16 cellular contexts compared by ENCODE assay signal in genomic region chr6:16321826-16322225, GRCh38.
DNase-seq lines count a peak whose midpoint lies in the region; TF ChIP-seq lines count a peak whose summit lies in the region.
"Had no signal": no experiment of that assay in that cellular context is flagged by ENCODE, and none has a peak within 500 bp of the region (broad histone marks: within the 10 kb centered on the region; RNA-seq: fewer than 3 reads in every experiment).

No MANE protein-coding gene starts in this region.

- H3K79me2 ChIP-seq in KMS-11 (ENCODE audit: insufficient read depth, low read depth) (peaks cover 12% of the 10 kb centered on the region; the same call in 1 of the 2 replicates), osteoblast (ENCODE audit: insufficient read depth, low read length) (peaks cover 3% of the 10 kb centered on the region)

- H3K4me3 Mint-ChIP-seq in brain = peak overlapping the region in 1 of 5 experiments; percentile 25
- no peak overlapping the region for H3K4me3 Mint-ChIP-seq in osteocyte (ENCODE audit: unreplicated experiment)

- peak overlapping the region in 4 of 5 experiments; percentile 46 to 98 (median 80) for H3K27ac Mint-ChIP-seq in brain
- no peak overlapping the region for H3K27ac Mint-ChIP-seq in osteocyte (ENCODE audit: unreplicated experiment)

- no peaks in the 10 kb centered on the region for H3K27me3 ChIP-seq in BLaER1 treated with 17β-estradiol and CSF1 and Interleukin-3, amounts not matched to agents 10 nM and 100 nM
- no peaks in the 10 kb centered on the region for H3K27me3 ChIP-seq in KMS-11 (ENCODE audit: insufficient read depth, low read depth)
- no peaks in the 10 kb centered on the region for H3K27me3 ChIP-seq in osteoblast (ENCODE audit: insufficient read depth, low read length)
- H3K27me3 ChIP-seq: colonic mucosa, SJSA1 had no signal

- peaks cover 55 to 80% (median 59%) of the 10 kb centered on the region in 10 experiments for H3K4me1 ChIP-seq in BLaER1 treated with 17β-estradiol and CSF1 and Interleukin-3, amounts not matched to agents 10 nM and 100 nM
- peaks cover 84% of the 10 kb centered on the region for H3K4me1 ChIP-seq in KMS-11 (ENCODE audit: low read depth, poor library complexity, severe bottlenecking)
- H3K4me1 ChIP-seq in osteoblast (ENCODE audit: insufficient read depth, low read length) = peaks cover 65% of the 10 kb centered on the region

- H3K9me3 Mint-ChIP-seq in brain (peaks cover 0 to 3% (median 0%) of the 10 kb centered on the region in 5 experiments), osteocyte (ENCODE audit: unreplicated experiment) (no peaks in the 10 kb centered on the region)

- no peak overlapping the region for H2AFZ ChIP-seq in KMS-11 (ENCODE audit: low read depth)
- H2AFZ ChIP-seq in osteoblast (ENCODE audit: low read length) = no peak overlapping the region

- peaks cover 9 to 18% (median 12%) of the 10 kb centered on the region in 11 experiments; a peak in 16 of 22 replicates for H3K36me3 ChIP-seq in BLaER1 treated with 17β-estradiol and CSF1 and Interleukin-3, amounts not matched to agents 10 nM and 100 nM
- H3K36me3 ChIP-seq in KMS-11 (ENCODE audit: insufficient read depth) = no peaks in the 10 kb centered on the region
- peaks cover 3% of the 10 kb centered on the region for H3K36me3 ChIP-seq in osteoblast (ENCODE audit: insufficient read depth, low read length)
- H3K36me3 ChIP-seq: colonic mucosa had no signal

- DNase-seq in osteoblast (ENCODE audit: insufficient read length, low spot score, missing footprints) (no peak), osteocyte (ENCODE audit: extremely low spot score, unreplicated experiment) (no peak), ACHN (no peak), activated gamma-delta T cell treated with Interleukin-2 at 50 U/mL for 16 hours (no peak), Kasumi-1 (lab: John Stamatoyannopoulos, UW) (no peak)
- DNase-seq: activated CD8-positive, alpha-beta memory T cell treated with anti-CD3 and anti-CD28 coated beads, Interleukin-2, amount 50 U/mL, for 48 hours; amniotic stem cell; colonic mucosa; NCI-H1105; NCI-H226 had no signal

- H3K9ac ChIP-seq in BLaER1 treated with 17β-estradiol and CSF1 and Interleukin-3, amounts not matched to agents 10 nM and 100 nM = peak overlapping the region in 4 of 11 experiments; percentile 41 to 65 (median 56); a peak in 6 of 22 replicates
- H3K9ac ChIP-seq in KMS-11 = no peak overlapping the region; the same call in 1 of the 2 replicates

- peaks cover 18% of the 10 kb centered on the region for H3K36me3 Mint-ChIP-seq in brain
- H3K36me3 Mint-ChIP-seq in osteocyte (ENCODE audit: unreplicated experiment) = peaks cover 21% of the 10 kb centered on the region

- in situ Hi-C loops in ACHN (cut with HindIII; ENCODE audit: low pct_ligation_motif_present, low pct_unique_long_range_greater_than_20kb, low sequenced_read_pairs) = no loop called here

- peaks cover 0 to 16% (median 15%) of the 10 kb centered on the region in 11 experiments; a peak in 21 of 22 replicates for H3K9me3 ChIP-seq in BLaER1 treated with 17β-estradiol and CSF1 and Interleukin-3, amounts not matched to agents 10 nM and 100 nM (replicated peaks in 1 of 11)
- H3K9me3 ChIP-seq in osteoblast (ENCODE audit: low read depth, low read length) = no peaks in the 10 kb centered on the region
- H3K9me3 ChIP-seq: colonic mucosa, SJSA1 had no signal

- TF ChIP-seq CTCF in KMS-11 (conservative IDR thresholded peaks at IDR 0.05; ENCODE audit: low read depth, low read length) = no peak
- no peak for TF ChIP-seq CTCF in brain (conservative IDR thresholded peaks at IDR 0.05)
- no peak for TF ChIP-seq CTCF in osteoblast (IDR thresholded peaks at IDR 0.05; ENCODE audit: extremely low read depth, low read depth, low read length)
- no peak for TF ChIP-seq CTCF in osteocyte (IDR thresholded peaks at IDR 0.05)

- H4K20me1 ChIP-seq in BLaER1 treated with 17β-estradiol and CSF1 and Interleukin-3, amounts not matched to agents 10 nM and 100 nM = peaks cover 0 to 51% (median 5%) of the 10 kb centered on the region in 11 experiments; a peak in 9 of 22 replicates
- H4K20me1 ChIP-seq in KMS-11 (ENCODE audit: insufficient read depth) (no peaks in the 10 kb centered on the region), osteoblast (ENCODE audit: insufficient read depth, low read length) (peaks cover 24% of the 10 kb centered on the region)

- H3K27me3 Mint-ChIP-seq in brain = peaks cover 3% of the 10 kb centered on the region
- H3K27me3 Mint-ChIP-seq in osteocyte (ENCODE audit: unreplicated experiment) = no peaks in the 10 kb centered on the region

- peak overlapping the region; percentile 77 to 98 (median 89) for H3K4me2 ChIP-seq in BLaER1 treated with 17β-estradiol and CSF1 and Interleukin-3, amounts not matched to agents 10 nM and 100 nM
- peak overlapping the region; percentile 96; the same call in 1 of the 2 replicates for H3K4me2 ChIP-seq in KMS-11
- H3K4me2 ChIP-seq in osteoblast (ENCODE audit: insufficient read depth, low read length) = no peak overlapping the region

- peak overlapping the region in 6 of 11 experiments; percentile 50 to 84 (median 66); a peak in 10 of 22 replicates for H3K27ac ChIP-seq in BLaER1 treated with 17β-estradiol and CSF1 and Interleukin-3, amounts not matched to agents 10 nM and 100 nM
- H3K27ac ChIP-seq in KMS-11 (peak overlapping the region; percentile 97; the same call in 1 of the 2 replicates), osteoblast (ENCODE audit: low read depth, low read length) (peak overlapping the region; percentile 98)
- H3K27ac ChIP-seq: C4-2B had no signal

- no peak overlapping the region for H3K4me3 ChIP-seq in BLaER1 treated with 17β-estradiol and CSF1 and Interleukin-3, amounts not matched to agents 10 nM and 100 nM
- H3K4me3 ChIP-seq in KMS-11 (IDR thresholded peaks at IDR 0.05; ENCODE audit: insufficient read depth, low read depth, low read length) = no peak overlapping the region
- H3K4me3 ChIP-seq in osteoblast (ENCODE audit: insufficient read depth, low read length) = no peak overlapping the region
- H3K4me3 ChIP-seq: colonic mucosa, lung, SJSA1 had no signal

- peaks cover 84% of the 10 kb centered on the region for H3K4me1 Mint-ChIP-seq in brain
- peaks cover 51% of the 10 kb centered on the region for H3K4me1 Mint-ChIP-seq in osteocyte (ENCODE audit: unreplicated experiment)
